ENCODE assay signal across 16 cellular contexts in the genomic region with DNA sequence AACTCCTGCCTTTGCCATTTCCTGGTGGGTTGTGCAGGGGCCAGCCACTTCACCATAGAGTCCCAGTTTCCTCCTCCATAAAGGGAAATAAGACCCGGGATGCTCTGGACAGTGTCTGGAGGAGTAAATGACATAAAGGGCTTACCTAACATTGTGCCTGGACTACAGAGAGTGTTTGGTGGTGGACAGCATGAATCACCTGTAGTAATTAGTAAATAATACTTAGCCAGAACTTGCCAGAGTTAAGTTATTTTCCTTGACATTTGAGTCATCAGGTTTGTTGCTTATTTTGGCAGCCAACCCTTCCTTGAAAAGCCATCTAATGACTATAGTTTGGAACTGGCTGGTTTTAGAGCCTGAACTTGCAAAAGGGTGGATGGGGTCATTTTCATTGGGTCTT.
DNase-seq lines count a peak whose midpoint lies in the region; ATAC-seq, FAIRE-seq and TF ChIP-seq lines count a peak whose summit lies in the region.
"Had no signal": no experiment of that assay in that cellular context is flagged by ENCODE, and none has a peak within 500 bp of the region (broad histone marks: within the 10 kb centered on the region; RNA-seq: fewer than 3 reads in every experiment).

No MANE protein-coding gene starts in this region.

- no peak overlapping the region for H4K8ac ChIP-seq in mesenchymal stem cell (ENCODE audit: low read length)

- peak overlapping the region; percentile 22 to 69 for H3K4ac ChIP-seq in mesenchymal stem cell (ENCODE audit: low read depth in 1 of 2, low read length in 2 of 2)

- H3K4me1 Mint-ChIP-seq in glutamatergic neuron (ENCODE audit: low read depth, unreplicated experiment), result peaks cover 12% of the 10 kb centered on the region

- H3K9me3 Mint-ChIP-seq in glutamatergic neuron (ENCODE audit: unreplicated experiment), result no peaks in the 10 kb centered on the region

- no TSS peak for BruUV-seq in endothelial cell of umbilical vein (replicated peaks; lab: Mats Ljungman, UMichigan)

- dilution Hi-C loops in endothelial cell of umbilical vein (cut with MboI; ENCODE audit: extremely low pct_ligation_motif_present, low sequenced_read_pairs), result no loop called here

- H3K23ac ChIP-seq in mesenchymal stem cell (ENCODE audit: low read length in 2 of 2), result no peak overlapping the region

- H3K14ac ChIP-seq in mesenchymal stem cell (ENCODE audit: low read length in 2 of 2), result no peak overlapping the region

- no peak overlapping the region for H2BK5ac ChIP-seq in mesenchymal stem cell (ENCODE audit: low read depth, low read length, poor library complexity, severe bottlenecking)

- intact Hi-C loops in endothelial cell of umbilical vein (cut with micrococcal nuclease), result no loop called here

- FAIRE-seq in endothelial cell of umbilical vein (lab: Jason Lieb, UNC), result peak; percentile 87
- FAIRE-seq: frontal cortex, GM18507 had no signal

- H3K4me1 ChIP-seq in endothelial cell of umbilical vein (ENCODE audit: control insufficient read depth, extremely low read depth, insufficient read depth, low read length) (peaks cover 11% of the 10 kb centered on the region), mesenchymal stem cell (ENCODE audit: control insufficient read depth, insufficient read depth, low read depth, low read length) (peaks cover 8% of the 10 kb centered on the region)

- no peaks in the 10 kb centered on the region for H3K79me2 ChIP-seq in endothelial cell of umbilical vein (ENCODE audit: control insufficient read depth, insufficient read depth, low read length)

- H3K9ac ChIP-seq in endothelial cell of umbilical vein (replicated peaks; ENCODE audit: extremely low read depth, insufficient read depth, low read length) (no peak overlapping the region), mesenchymal stem cell (ENCODE audit: low read length) (peak overlapping the region; percentile 74)

- H3K4me3 ChIP-seq in endothelial cell of umbilical vein (replicated peaks in 1 of 3; ENCODE audit: insufficient read depth in 1 of 3, low read depth in 1 of 3, low read length in 3 of 3) (no peak overlapping the region), mesenchymal stem cell (ENCODE audit: insufficient read depth in 1 of 2, low read depth in 1 of 2, low read length in 2 of 2) (peak overlapping the region in 1 of 2 experiments; percentile 64)

- DNase-seq in A172 (ENCODE audit: low spot score) (peak; percentile 88), LHCN-M2 (ENCODE audit: low read depth) (peak; percentile 77), endothelial cell of umbilical vein (ENCODE audit: low read depth, low spot score) (peak; percentile 59), mesenchymal stem cell (peak; percentile 66), SIG-M5 treated with dmso at 0.1 percent for 504 hours (lab: John Stamatoyannopoulos, UW; ENCODE audit: unreplicated experiment) (no peak), NCI-H1417 (lab: John Stamatoyannopoulos, UW) (no peak), glutamatergic neuron (no peak)
- DNase-seq: activated CD4-positive, CD25-positive, alpha-beta regulatory T cell; activated T-cell treated with anti-CD3 and anti-CD28 coated beads, Interleukin-2, amount 50 U/mL, for 1 hour; NCI-H446 treated with DMSO at 0.1 percent for 48 hours; SIG-M5; substantia nigra had no signal

- no peak overlapping the region for H3K4me3 Mint-ChIP-seq in glutamatergic neuron (ENCODE audit: unreplicated experiment)

- 9% methylated on average over 1 of the region's 1 CpG for WGBS in mesenchymal stem cell

- peak overlapping the region; percentile 81 to 84 for H3K18ac ChIP-seq in mesenchymal stem cell (ENCODE audit: low read depth in 1 of 2, low read length in 2 of 2)

- no peak overlapping the region for H2BK15ac ChIP-seq in mesenchymal stem cell (ENCODE audit: low read depth, poor library complexity, severe bottlenecking)

- no peak overlapping the region for H3K27ac Mint-ChIP-seq in glutamatergic neuron (ENCODE audit: unreplicated experiment)

- no peak overlapping the region for H2BK120ac ChIP-seq in mesenchymal stem cell (ENCODE audit: low read depth, low read length)

- no peak overlapping the region for H2AK5ac ChIP-seq in mesenchymal stem cell (ENCODE audit: low read length, severe bottlenecking)

- CTCF ChIA-PET in endothelial cell of umbilical vein (lab: Charles Lee), result no interaction called here

- H3K4me2 ChIP-seq in endothelial cell of umbilical vein (ENCODE audit: insufficient read depth, low read length) (no peak overlapping the region), mesenchymal stem cell (ENCODE audit: low read length, poor library complexity, severe bottlenecking) (no peak overlapping the region)

- H2AFZ ChIP-seq in endothelial cell of umbilical vein (ENCODE audit: low read depth, low read length) (no peak overlapping the region), mesenchymal stem cell (ENCODE audit: low read depth, low read length) (no peak overlapping the region)

- no peak overlapping the region for H3K27ac ChIP-seq in endothelial cell of umbilical vein (ENCODE audit: insufficient read depth, low read depth, low read length)
- H3K27ac ChIP-seq in mesenchymal stem cell (ENCODE audit: low read length, poor library complexity, severe bottlenecking), result no peak overlapping the region

- no peak for ATAC-seq in GM19035 (IDR thresholded peaks at IDR 0.05; ENCODE audit: unreplicated experiment)
- ATAC-seq: left lobe of liver had no signal

- no peaks in the 10 kb centered on the region for H3K79me1 ChIP-seq in mesenchymal stem cell (replicated peaks; ENCODE audit: low read length, poor library complexity, severe bottlenecking)

- H2BK12ac ChIP-seq in mesenchymal stem cell (ENCODE audit: low read length in 2 of 2), result peak overlapping the region in 1 of 2 experiments; percentile 99

- peaks cover 4% of the 10 kb centered on the region for H3K27me3 Mint-ChIP-seq in glutamatergic neuron (ENCODE audit: unreplicated experiment)

- H3K27me3 ChIP-seq in endothelial cell of umbilical vein (ENCODE audit: control insufficient read depth in 2 of 2, insufficient read depth in 2 of 2, low read length in 2 of 2) (peaks cover 7 to 16% of the 10 kb centered on the region in 2 experiments), mesenchymal stem cell (ENCODE audit: control insufficient read depth in 1 of 2, insufficient read depth in 1 of 2, low read length in 2 of 2) (no peaks in the 10 kb centered on the region)

- H3K36me3 Mint-ChIP-seq in glutamatergic neuron (ENCODE audit: unreplicated experiment), result no peaks in the 10 kb centered on the region

- H3K36me3 ChIP-seq in endothelial cell of umbilical vein (ENCODE audit: control insufficient read depth in 2 of 2, extremely low read depth in 1 of 2, insufficient read depth in 2 of 2, low read length in 2 of 2) (no peaks in the 10 kb centered on the region), mesenchymal stem cell (ENCODE audit: control insufficient read depth in 1 of 2, insufficient read depth in 2 of 2, low read depth in 1 of 2, low read length in 2 of 2) (no peaks in the 10 kb centered on the region)

- POLR2A ChIA-PET in endothelial cell of umbilical vein (lab: Charles Lee), result no interaction called here

- no peak for TF ChIP-seq POLR2A in endothelial cell of umbilical vein (IDR thresholded peaks at IDR 0.05; ENCODE audit: low read depth, low read length)

- no peaks in the 10 kb centered on the region for H4K20me1 ChIP-seq in endothelial cell of umbilical vein (replicated peaks; ENCODE audit: control insufficient read depth, extremely low read depth, insufficient read depth, low read length)

- H4K91ac ChIP-seq in mesenchymal stem cell (ENCODE audit: low read length), result peak overlapping the region; percentile 66

- TF ChIP-seq CTCF in endothelial cell of umbilical vein (IDR thresholded peaks at IDR 0.05; ENCODE audit: extremely low read depth in 1 of 2, insufficient read depth in 1 of 2, low read depth in 1 of 2, low read length in 2 of 2) (no peak), glutamatergic neuron (IDR thresholded peaks at IDR 0.05; ENCODE audit: partially characterized antibody, unreplicated experiment) (no peak)

- H3K9me1 ChIP-seq in endothelial cell of umbilical vein (replicated peaks; ENCODE audit: control insufficient read depth, extremely low read depth, insufficient read depth, low read length), result no peaks in the 10 kb centered on the region

- H3K9me3 ChIP-seq in endothelial cell of umbilical vein (replicated peaks; ENCODE audit: control insufficient read depth, insufficient read depth, low read length) (no peaks in the 10 kb centered on the region), mesenchymal stem cell (ENCODE audit: control insufficient read depth, low read length) (no peaks in the 10 kb centered on the region)

TF ChIP-seq in endothelial cell of umbilical vein, 7 proteins besides CTCF, POLR2A, EP300 and RAD21:
- TF ChIP-seq FOS (IDR thresholded peaks at IDR 0.05; ENCODE audit: borderline replicate concordance, insufficient read depth, low read length) (peak; percentile 46), JUN (IDR thresholded peaks at IDR 0.05; ENCODE audit: borderline replicate concordance, insufficient read depth, insufficient read length, low read depth) (peak; percentile 38), GATA2 (IDR thresholded peaks at IDR 0.05; ENCODE audit: insufficient read depth, insufficient read length, low read depth, low read length) (no peak), POLR2AphosphoS5 (IDR thresholded peaks at IDR 0.05; ENCODE audit: insufficient read depth, low read depth, low read length) (no peak), MYC (IDR thresholded peaks at IDR 0.05; ENCODE audit: low read depth, low read length) (no peak)
- TF ChIP-seq, protein P1, sequence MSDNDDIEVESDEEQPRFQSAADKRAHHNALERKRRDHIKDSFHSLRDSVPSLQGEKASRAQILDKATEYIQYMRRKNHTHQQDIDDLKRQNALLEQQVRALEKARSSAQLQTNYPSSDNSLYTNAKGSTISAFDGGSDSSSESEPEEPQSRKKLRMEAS (IDR thresholded peaks at IDR 0.05; ENCODE audit: insufficient read depth, insufficient read length), result no peak
TF ChIP-seq in endothelial cell of umbilical vein: peak in this region for 2.

Comparison
In these comparisons a context has a peak if more than half of its experiments do, and no peak if none do; other contexts are left out.
1. DNase-seq: peak in A172 (single experiment), LHCN-M2 (single experiment), endothelial cell of umbilical vein (single experiment) and mesenchymal stem cell (single experiment); none in SIG-M5 treated with dmso at 0.1 percent for 504 hours (single experiment), NCI-H1417 (0 of 3) and glutamatergic neuron (single experiment).